Comparison of ENCODE assay signal across 1 cellular context in genomic region chr6:7542878-7543394, GRCh38.
TF ChIP-seq lines count a peak whose summit lies in the region.

No MANE protein-coding gene starts in this region.

TF ChIP-seq in HepG2, 621 proteins besides CTCF, POLR2A, EP300 and RAD21 (continued from another document and continues in another):
- TF ChIP-seq HIC2 (CRISPR knock-in tag; IDR thresholded peaks at IDR 0.05; ENCODE audit: low read depth), result no peak
- TF ChIP-seq U2AF2 (IDR thresholded peaks at IDR 0.05; ENCODE audit: low read depth, low read length), result no peak
- no peak for TF ChIP-seq ZNF205 (CRISPR knock-in tag; IDR thresholded peaks at IDR 0.05)
- TF ChIP-seq BRD4 (CRISPR knock-in tag; IDR thresholded peaks at IDR 0.05), result peak; percentile 60; the same call in 1 of the 2 replicates
- no peak for TF ChIP-seq MTF2 (CRISPR knock-in tag; IDR thresholded peaks at IDR 0.05; ENCODE audit: borderline replicate concordance)
- no peak for TF ChIP-seq ZBTB4 (CRISPR knock-in tag; IDR thresholded peaks at IDR 0.05; ENCODE audit: borderline replicate concordance)
- no peak for TF ChIP-seq CERS6 (CRISPR knock-in tag; IDR thresholded peaks at IDR 0.05)
- 0 out of 2 replicates have a peak, but pooled peaks have one; percentile 26 for TF ChIP-seq NFAT5 (CRISPR knock-in tag; IDR thresholded peaks at IDR 0.05)
- TF ChIP-seq STAT6 (CRISPR knock-in tag; IDR thresholded peaks at IDR 0.05; ENCODE audit: borderline replicate concordance), result 0 out of 2 replicates have a peak, but pooled peaks have one; percentile 30
- peak; percentile 83 for TF ChIP-seq PRDM15 (CRISPR knock-in tag; IDR thresholded peaks at IDR 0.05)
- 0 out of 2 replicates have a peak, but pooled peaks have one; percentile 62 for TF ChIP-seq PRDM10 (CRISPR knock-in tag; IDR thresholded peaks at IDR 0.05; ENCODE audit: low read depth)
- TF ChIP-seq ZNF337 (CRISPR knock-in tag; IDR thresholded peaks at IDR 0.05; ENCODE audit: borderline replicate concordance, low read depth), result no peak
- TF ChIP-seq PCBP2 (optimal IDR thresholded peaks at IDR 0.05; ENCODE audit: low read depth, low read length, poor library complexity, severe bottlenecking), result no peak
- TF ChIP-seq ZKSCAN5 (CRISPR knock-in tag; IDR thresholded peaks at IDR 0.05), result no peak
- TF ChIP-seq RNF219 (CRISPR knock-in tag; IDR thresholded peaks at IDR 0.05), result no peak
- no peak for TF ChIP-seq ZBTB3 (CRISPR knock-in tag; IDR thresholded peaks at IDR 0.05; ENCODE audit: borderline replicate concordance, low read depth)
- no peak for TF ChIP-seq ZNF234 (CRISPR knock-in tag; conservative IDR thresholded peaks at IDR 0.05)
- no peak for TF ChIP-seq ARID3A (IDR thresholded peaks at IDR 0.05; ENCODE audit: low read depth, low read length)
